ENCODE assay signal across 14 cellular contexts in genomic region chr4:85932371-85933305, GRCh38.
DNase-seq lines count a peak whose midpoint lies in the region; ATAC-seq and TF ChIP-seq lines count a peak whose summit lies in the region.
"Had no signal": no experiment of that assay in that cellular context is flagged by ENCODE, and none has a peak within 500 bp of the region (broad histone marks: within the 10 kb centered on the region; RNA-seq: fewer than 3 reads in every experiment).

No MANE protein-coding gene starts in this region.

- peak; percentile 10 for DNase-seq in NCI-H748 (lab: John Stamatoyannopoulos, UW; ENCODE audit: unreplicated experiment)
- DNase-seq in NCI-H748 treated with DMSO at 0.1 percent for 48 hours (lab: John Stamatoyannopoulos, UW), result no peak
- DNase-seq in lung (ENCODE audit: low spot score), result peak; percentile 35
- DNase-seq in thyroid gland, result peak; percentile 45 to 51
- DNase-seq in SK-N-DZ (ENCODE audit: low spot score), result no peak
- no peak for DNase-seq in effector CD4-positive, alpha-beta T cell
- DNase-seq in activated naive CD4-positive, alpha-beta T cell treated with anti-CD3 and anti-CD28 coated beads, Interleukin-2, amount 50 U/mL, for 16 hours, result no peak
- DNase-seq: ACHN; effector CD8-positive, alpha-beta T cell; NCI-H1436; PC-9 had no signal

- H3K36me3 ChIP-seq in ectodermal cell (ENCODE audit: control insufficient read depth, insufficient read depth, low read length) (no peaks in the 10 kb centered on the region), lung (ENCODE audit: control insufficient read depth in 2 of 2, insufficient read depth in 2 of 2, low read length in 2 of 2) (no peaks in the 10 kb centered on the region), thyroid gland (no peaks in the 10 kb centered on the region)

- no peaks in the 10 kb centered on the region for H3K9me3 ChIP-seq in ectodermal cell (ENCODE audit: control insufficient read depth, low read length)
- H3K9me3 ChIP-seq in lung (ENCODE audit: control insufficient read depth in 2 of 2, insufficient read depth in 1 of 2, low read length in 1 of 2), result no peaks in the 10 kb centered on the region
- no peaks in the 10 kb centered on the region for H3K9me3 ChIP-seq in thyroid gland

- H3K27me3 ChIP-seq in ectodermal cell (ENCODE audit: control insufficient read depth, insufficient read depth, low read length, poor library complexity, severe bottlenecking), result no peaks in the 10 kb centered on the region
- no peaks in the 10 kb centered on the region for H3K27me3 ChIP-seq in lung (ENCODE audit: control insufficient read depth, insufficient read depth)
- H3K27me3 ChIP-seq in thyroid gland, result no peaks in the 10 kb centered on the region

- ATAC-seq in lung (ENCODE audit: insufficient read depth, low FRiP score), result peak; percentile 56
- ATAC-seq: HCT116, sciatic nerve had no signal

- intact Hi-C loops in thyroid gland (cut with DNase I), result no loop called here

- 80 to 86% methylated on average over 19 of the region's 19 CpGs for WGBS in ectodermal cell, 2 experiments
- 26 to 29% methylated on average over 19 of the region's 19 CpGs for WGBS in lung, 2 donors
- WGBS in thyroid gland, 2 donors, result 14 to 21% methylated on average over 18 to 19 of the region's 19 CpGs

- H3K27ac ChIP-seq in ectodermal cell (ENCODE audit: insufficient read depth, low read depth, low read length, poor library complexity, severe bottlenecking) (peak overlapping the region; percentile 38), lung (ENCODE audit: low read depth in 1 of 2, low read length in 1 of 2) (peak overlapping the region; percentile 58 to 83), thyroid gland (peak overlapping the region; percentile 88 to 94 (median 92))
- H3K27ac ChIP-seq: PC-9 had no signal

- no peak for TF ChIP-seq CTCF in lung (IDR thresholded peaks at IDR 0.05; ENCODE audit: control extremely low read depth, extremely low read depth)
- TF ChIP-seq CTCF in thyroid gland (IDR thresholded peaks at IDR 0.05), result no peak

- peak in 1 of 2 donors; percentile 51 for TF ChIP-seq POLR2A in thyroid gland (IDR thresholded peaks at IDR 0.05)

- H3K4me3 ChIP-seq in ectodermal cell (ENCODE audit: insufficient read depth, low read depth, low read length), result no peak overlapping the region
- H3K4me3 ChIP-seq in lung, result no peak overlapping the region
- peak overlapping the region; percentile 1 to 7 (median 3) for H3K4me3 ChIP-seq in thyroid gland (replicated peaks in 1 of 3)
- H3K4me3 ChIP-seq: PC-9 had no signal

- H3K4me1 ChIP-seq in ectodermal cell (ENCODE audit: control insufficient read depth, insufficient read depth, low read length) (peaks cover 40% of the 10 kb centered on the region), lung (ENCODE audit: control insufficient read depth in 2 of 2, insufficient read depth in 2 of 2, low read length in 2 of 2) (peaks cover 5 to 23% of the 10 kb centered on the region in 2 donors), thyroid gland (peaks cover 19 to 46% of the 10 kb centered on the region in 2 donors)

Comparison
In these comparisons a context has a peak if more than half of its experiments do, and no peak if none do; other contexts are left out.
1. DNase-seq: peak in NCI-H748 (single experiment), lung (single experiment) and thyroid gland (2 of 2); none in NCI-H748 treated with DMSO at 0.1 percent for 48 hours (single experiment), SK-N-DZ (single experiment), effector CD4-positive, alpha-beta T cell (single experiment) and activated naive CD4-positive, alpha-beta T cell treated with anti-CD3 and anti-CD28 coated beads, Interleukin-2, amount 50 U/mL, for 16 hours (single experiment).
2. H3K27ac ChIP-seq: peak in every context shown above with its lines; median percentile 92 in thyroid gland; 70 in lung; 38 in ectodermal cell.
3. H3K4me3 ChIP-seq: peak in thyroid gland (3 of 3); none in ectodermal cell (single experiment) and lung (single experiment).